In the genomic region with DNA sequence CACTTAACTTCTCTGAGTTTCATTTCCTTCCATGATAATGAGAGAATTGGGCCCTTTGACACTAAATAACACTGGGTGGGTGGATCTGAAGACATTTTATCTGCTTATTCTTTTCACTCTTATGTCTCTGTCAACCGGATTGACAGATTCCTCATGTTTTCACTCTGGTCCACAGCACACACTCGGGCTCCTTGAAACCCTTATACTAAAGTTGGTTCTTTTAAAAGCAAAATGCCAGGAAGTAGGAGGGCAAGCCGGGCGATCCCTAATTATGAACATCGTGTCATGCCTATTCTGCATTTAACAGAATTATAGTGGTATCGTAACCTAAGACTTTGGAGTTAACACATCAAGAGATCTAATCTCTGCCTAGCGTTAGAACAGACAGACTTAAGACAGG, we compare ENCODE assay signal across 37 cellular contexts. TPM values are rescaled to one million over a fixed set of nuclear protein-coding genes. Genes with fewer than 3 reads are reported as not detected.
A peak's percentile ranks its signal among the peaks of the same experiment; 100 is the strongest.
DNase-seq lines count a peak whose midpoint lies in the region; ATAC-seq and TF ChIP-seq lines count a peak whose summit lies in the region.
"Had no signal": no experiment of that assay in that cellular context is flagged by ENCODE, and none has a peak within 500 bp of the region (broad histone marks: within the 10 kb centered on the region; RNA-seq: fewer than 3 reads in every experiment).

No MANE protein-coding gene starts in this region.

- POLR2A ChIA-PET in OCI-LY7 (lab: Charles Lee), result no interaction called here
- POLR2A ChIA-PET in naive thymus-derived CD4-positive, alpha-beta T cell (lab: Charles Lee), result interaction anchor here (0.6 to 1.0 kb wide), 3 partner anchors 12 to 118 kb away, joined by 3 to 5 read pairs (median 5); no protein-coding TSS in a partner anchor

- H3K4me3 ChIP-seq in OCI-LY7 (ENCODE audit: low read depth, low read length, poor library complexity, severe bottlenecking) (no peak overlapping the region), upper lobe of right lung (no peak overlapping the region)
- H3K4me3 ChIP-seq in naive thymus-derived CD4-positive, alpha-beta T cell (ENCODE audit: low read length), result no peak overlapping the region
- H3K4me3 ChIP-seq: coronary artery, GM23338, right atrium auricular region, smooth muscle cell, stomach had no signal

- peak overlapping the region; percentile 13 for H3K27ac Mint-ChIP-seq in activated naive CD8-positive, alpha-beta T cell treated with anti-CD3 and anti-CD28 coated beads for 36 hours
- H3K27ac Mint-ChIP-seq in activated naive CD8-positive, alpha-beta T cell treated with anti-CD3 and anti-CD28 coated beads, Interleukin-2, amount 50 U/mL, for 24 hours, result no peak overlapping the region
- H3K27ac Mint-ChIP-seq in naive thymus-derived CD4-positive, alpha-beta T cell, result no peak overlapping the region
- H3K27ac Mint-ChIP-seq in activated T-helper 17 cell treated with anti-CD3 and anti-CD28 coated beads, Interleukin-2, amount 50 U/mL, for 72 hours, result no peak overlapping the region
- H3K27ac Mint-ChIP-seq: activated naive CD8-positive, alpha-beta T cell; activated T-helper 1 cell treated with anti-CD3 and anti-CD28 coated beads, Interleukin-12 subunit alpha, Interleukin-12 subunit beta, Interleukin-2, Interleukin-4 antibody, amounts not matched to agents 30 ng/mL and 10 ng/mL and 1 ng/mL, durations not matched to agents 14 hours and 24 hours and 36 hours; GM23338; nephron progenitor cell had no signal

- peak overlapping the region; percentile 46 for H3K27ac ChIP-seq in OCI-LY7 (ENCODE audit: low read depth, low read length, poor library complexity, severe bottlenecking)
- peak overlapping the region; percentile 14 for H3K27ac ChIP-seq in naive thymus-derived CD4-positive, alpha-beta T cell (ENCODE audit: low read depth, low read length)
- H3K27ac ChIP-seq in upper lobe of right lung, result peak overlapping the region; percentile 6
- H3K27ac ChIP-seq: VCaP had no signal

- H3K4me2 ChIP-seq in OCI-LY7 (ENCODE audit: low read length), result no peak overlapping the region
- H3K4me2 ChIP-seq: smooth muscle cell had no signal

- BruUV-seq in OCI-LY7 (replicated peaks; lab: Mats Ljungman, UMichigan), result no TSS peak

- DNase-seq in activated naive CD8-positive, alpha-beta T cell treated with anti-CD3 and anti-CD28 coated beads for 36 hours, result no peak
- DNase-seq in activated naive CD8-positive, alpha-beta T cell treated with anti-CD3 and anti-CD28 coated beads, Interleukin-2, amount 50 U/mL, for 24 hours, result no peak
- DNase-seq in OCI-LY7 (ENCODE audit: low spot score) (no peak), upper lobe of right lung (no peak), D341Med (ENCODE audit: low spot score) (no peak)
- DNase-seq in naive thymus-derived CD4-positive, alpha-beta T cell, result no peak
- DNase-seq: activated CD4-positive, alpha-beta T cell treated with anti-CD3 and anti-CD28 coated beads for 48 hours; activated CD8-positive, alpha-beta memory T cell treated with anti-CD3 and anti-CD28 coated beads, Interleukin-2, amount 50 U/mL, for 4 hours; aorta; C1 segment of cervical spinal cord; DMS79; effector memory CD4-positive, alpha-beta T cell; erythroblast; immature natural killer cell; left colon; mammary epithelial cell; NCI-H1436 treated with DMSO at 0.1 percent for 48 hours; NCI-H2081 treated with DMSO at 0.1 percent for 48 hours; NCI-H2227 treated with DMSO at 0.1 percent for 48 hours; NCI-H526; nephron progenitor cell; NK-92 treated with Interleukin-12 subunit alpha and Interleukin-12 subunit beta, amount 100 ng/mL, for 24 hours; Right ventricle myocardium superior; stimulated activated CD4-positive, alpha-beta T cell treated with anti-CD3 and anti-CD28 coated beads, Interleukin-1b, Interleukin-23, amount 100 ng/mL, for 48 hours; stomach; T-helper 9 cell had no signal

- H3K9me3 ChIP-seq in OCI-LY7 (ENCODE audit: low read length) (no peaks in the 10 kb centered on the region), upper lobe of right lung (no peaks in the 10 kb centered on the region)
- H3K9me3 ChIP-seq in naive thymus-derived CD4-positive, alpha-beta T cell (ENCODE audit: control insufficient read depth in 2 of 3, low read length in 3 of 3), result no peaks in the 10 kb centered on the region
- H3K9me3 ChIP-seq: Caco-2, right atrium auricular region, stomach had no signal

- H3K36me3 ChIP-seq in OCI-LY7 (ENCODE audit: insufficient read depth, low read length), result peaks cover 56% of the 10 kb centered on the region
- H3K36me3 ChIP-seq in naive thymus-derived CD4-positive, alpha-beta T cell (ENCODE audit: control insufficient read depth in 2 of 3, insufficient read depth in 3 of 3, low read length in 3 of 3), result peaks cover 0 to 6% (median 3%) of the 10 kb centered on the region in 3 experiments
- H3K36me3 ChIP-seq in upper lobe of right lung, result peaks cover 5% of the 10 kb centered on the region
- H3K36me3 ChIP-seq: right atrium auricular region had no signal

- intact Hi-C loops in OCI-LY7 (cut with micrococcal nuclease; ENCODE audit: unreplicated experiment) (no loop called here), upper lobe of right lung (cut with DNase I) (no loop called here)
- intact Hi-C loops in naive thymus-derived CD4-positive, alpha-beta T cell (cut with micrococcal nuclease), result no loop called here

- no peak overlapping the region for H2AFZ ChIP-seq in OCI-LY7 (ENCODE audit: low read length)
- H2AFZ ChIP-seq: GM23338 had no signal

- H3K9me2 ChIP-seq in OCI-LY7 (ENCODE audit: insufficient read depth, low read length), result no peaks in the 10 kb centered on the region

- H3K27me3 Mint-ChIP-seq in activated naive CD8-positive, alpha-beta T cell treated with anti-CD3 and anti-CD28 coated beads for 36 hours, result no peaks in the 10 kb centered on the region
- H3K27me3 Mint-ChIP-seq in activated naive CD8-positive, alpha-beta T cell treated with anti-CD3 and anti-CD28 coated beads, Interleukin-2, amount 50 U/mL, for 24 hours, result no peaks in the 10 kb centered on the region
- H3K27me3 Mint-ChIP-seq in naive thymus-derived CD4-positive, alpha-beta T cell, result no peaks in the 10 kb centered on the region
- no peaks in the 10 kb centered on the region for H3K27me3 Mint-ChIP-seq in activated T-helper 17 cell treated with anti-CD3 and anti-CD28 coated beads, Interleukin-2, amount 50 U/mL, for 72 hours
- H3K27me3 Mint-ChIP-seq: activated naive CD8-positive, alpha-beta T cell; IgD-negative memory B cell had no signal

- CTCF ChIA-PET in OCI-LY7 (lab: Charles Lee; ENCODE audit: unreplicated experiment), result no interaction called here
- CTCF ChIA-PET in naive thymus-derived CD4-positive, alpha-beta T cell (lab: Charles Lee), result no interaction called here

- H3K4me1 ChIP-seq in OCI-LY7 (ENCODE audit: insufficient read depth, low read length, poor library complexity, severe bottlenecking), result peaks cover 37% of the 10 kb centered on the region
- H3K4me1 ChIP-seq in naive thymus-derived CD4-positive, alpha-beta T cell (ENCODE audit: control insufficient read depth in 2 of 2, insufficient read depth in 2 of 2, low read length in 2 of 2), result peaks cover 0 to 28% of the 10 kb centered on the region in 2 donors
- peaks cover 19% of the 10 kb centered on the region for H3K4me1 ChIP-seq in upper lobe of right lung

- H3K4me3 Mint-ChIP-seq in activated naive CD8-positive, alpha-beta T cell treated with anti-CD3 and anti-CD28 coated beads for 36 hours, result no peak overlapping the region
- no peak overlapping the region for H3K4me3 Mint-ChIP-seq in activated naive CD8-positive, alpha-beta T cell treated with anti-CD3 and anti-CD28 coated beads, Interleukin-2, amount 50 U/mL, for 24 hours
- peak overlapping the region in 1 of 10 donors; percentile 5 for H3K4me3 Mint-ChIP-seq in naive thymus-derived CD4-positive, alpha-beta T cell
- no peak overlapping the region for H3K4me3 Mint-ChIP-seq in activated T-helper 17 cell treated with anti-CD3 and anti-CD28 coated beads, Interleukin-2, amount 50 U/mL, for 72 hours
- H3K4me3 Mint-ChIP-seq: activated naive CD8-positive, alpha-beta T cell; activated T-helper 1 cell treated with anti-CD3 and anti-CD28 coated beads, Interleukin-12 subunit alpha, Interleukin-12 subunit beta, Interleukin-2, Interleukin-4 antibody, amounts not matched to agents 30 ng/mL and 10 ng/mL and 1 ng/mL, durations not matched to agents 14 hours and 24 hours and 36 hours; GM23338; IgD-negative memory B cell; immature natural killer cell; nephron progenitor cell had no signal

- no peaks in the 10 kb centered on the region for H3K27me3 ChIP-seq in naive thymus-derived CD4-positive, alpha-beta T cell (ENCODE audit: control insufficient read depth in 2 of 2, insufficient read depth in 2 of 2, low read length in 2 of 2)
- no peaks in the 10 kb centered on the region for H3K27me3 ChIP-seq in upper lobe of right lung
- H3K27me3 ChIP-seq: right atrium auricular region, stomach had no signal

- TF ChIP-seq CTCF in OCI-LY7 (conservative IDR thresholded peaks at IDR 0.05; ENCODE audit: low read length) (no peak), upper lobe of right lung (IDR thresholded peaks at IDR 0.05) (no peak)

- H3K9me3 Mint-ChIP-seq in activated naive CD8-positive, alpha-beta T cell treated with anti-CD3 and anti-CD28 coated beads for 36 hours, result no peaks in the 10 kb centered on the region
- H3K9me3 Mint-ChIP-seq in activated naive CD8-positive, alpha-beta T cell treated with anti-CD3 and anti-CD28 coated beads, Interleukin-2, amount 50 U/mL, for 24 hours, result no peaks in the 10 kb centered on the region
- peaks cover 0 to 2% (median 0%) of the 10 kb centered on the region in 11 donors for H3K9me3 Mint-ChIP-seq in naive thymus-derived CD4-positive, alpha-beta T cell
- no peaks in the 10 kb centered on the region for H3K9me3 Mint-ChIP-seq in activated T-helper 17 cell treated with anti-CD3 and anti-CD28 coated beads, Interleukin-2, amount 50 U/mL, for 72 hours
- H3K9me3 Mint-ChIP-seq: activated T-helper 1 cell treated with anti-CD3 and anti-CD28 coated beads, Interleukin-12 subunit alpha, Interleukin-12 subunit beta, Interleukin-2, Interleukin-4 antibody, amounts not matched to agents 30 ng/mL and 10 ng/mL and 1 ng/mL, durations not matched to agents 14 hours and 24 hours and 36 hours; GM23338; IgD-negative memory B cell; immature natural killer cell; nephron progenitor cell had no signal

- peaks cover 59% of the 10 kb centered on the region for H3K79me2 ChIP-seq in OCI-LY7 (ENCODE audit: insufficient read depth, low read depth, low read length)

- peaks cover 8% of the 10 kb centered on the region for H3K4me1 Mint-ChIP-seq in activated naive CD8-positive, alpha-beta T cell treated with anti-CD3 and anti-CD28 coated beads for 36 hours
- H3K4me1 Mint-ChIP-seq in activated naive CD8-positive, alpha-beta T cell treated with anti-CD3 and anti-CD28 coated beads, Interleukin-2, amount 50 U/mL, for 24 hours, result peaks cover 7% of the 10 kb centered on the region
- H3K4me1 Mint-ChIP-seq in naive thymus-derived CD4-positive, alpha-beta T cell, result peaks cover 0 to 17% (median 13%) of the 10 kb centered on the region in 7 donors
- no peaks in the 10 kb centered on the region for H3K4me1 Mint-ChIP-seq in activated T-helper 17 cell treated with anti-CD3 and anti-CD28 coated beads, Interleukin-2, amount 50 U/mL, for 72 hours
- H3K4me1 Mint-ChIP-seq: GM23338, nephron progenitor cell had no signal

- no peaks in the 10 kb centered on the region for H4K20me1 ChIP-seq in OCI-LY7 (ENCODE audit: insufficient read depth, low read length)

- H3K36me3 Mint-ChIP-seq in activated naive CD8-positive, alpha-beta T cell treated with anti-CD3 and anti-CD28 coated beads for 36 hours, result peaks cover 20% of the 10 kb centered on the region
- H3K36me3 Mint-ChIP-seq in activated naive CD8-positive, alpha-beta T cell treated with anti-CD3 and anti-CD28 coated beads, Interleukin-2, amount 50 U/mL, for 24 hours (ENCODE audit: low read depth), result peaks cover 12% of the 10 kb centered on the region
- H3K36me3 Mint-ChIP-seq in naive thymus-derived CD4-positive, alpha-beta T cell, result peaks cover 0 to 9% (median 8%) of the 10 kb centered on the region in 5 donors
- H3K36me3 Mint-ChIP-seq in activated T-helper 17 cell treated with anti-CD3 and anti-CD28 coated beads, Interleukin-2, amount 50 U/mL, for 72 hours (ENCODE audit: low read depth), result peaks cover 32% of the 10 kb centered on the region

- ATAC-seq in activated naive CD8-positive, alpha-beta T cell treated with anti-CD3 and anti-CD28 coated beads, Interleukin-2, amount 50 U/mL, for 24 hours, result no peak
- ATAC-seq in naive thymus-derived CD4-positive, alpha-beta T cell, result no peak
- ATAC-seq in upper lobe of right lung, result no peak
- no peak for ATAC-seq in activated T-helper 17 cell treated with anti-CD3 and anti-CD28 coated beads, Interleukin-2, amount 50 U/mL, for 72 hours (replicated peaks)
- ATAC-seq: left colon, Panc1 had no signal

RNA-seq across cellular contexts. Expression of gene CREBRF, which starts 28.2 kb away (rescaled TPM):
- total RNA-seq in activated naive CD8-positive, alpha-beta T cell treated with anti-CD3 and anti-CD28 coated beads for 36 hours, result 1 to 10 TPM; 8.6 to 8.8 TPM
- 12.5 and 17.4 TPM in 2 replicates for total RNA-seq in OCI-LY7 (2014; rRNA removed; shearing (Covaris generic))
- total RNA-seq in OCI-LY7 (2022) (12.1 and 14.5 TPM in 2 replicates), upper lobe of right lung (47.4 TPM)
- total RNA-seq in naive thymus-derived CD4-positive, alpha-beta T cell, result 100 to 1,000 TPM in 4 of 5 experiments, 10 to 100 TPM in 1; 18.9 to 105 (median 102) TPM
- 10 to 100 TPM; 61.7 to 67.5 TPM for polyA plus RNA-seq in naive thymus-derived CD4-positive, alpha-beta T cell
- total RNA-seq in activated T-helper 17 cell treated with anti-CD3 and anti-CD28 coated beads, Interleukin-2, amount 50 U/mL, for 72 hours, result 10 to 100 TPM; 10.5 to 29.5 TPM

RNA-seq across cellular contexts. Expression of gene ATP6V0E1, which starts 44.3 kb away (rescaled TPM):
- total RNA-seq in activated naive CD8-positive, alpha-beta T cell treated with anti-CD3 and anti-CD28 coated beads for 36 hours, result 100 to 1,000 TPM; 118 to 121 TPM
- 26.9 and 39.9 TPM in 2 replicates for total RNA-seq in OCI-LY7 (2014; rRNA removed; shearing (Covaris generic))
- total RNA-seq in OCI-LY7 (2022), result 41.9 and 59.4 TPM in 2 replicates
- 100 to 1,000 TPM in 4 of 5 experiments, 10 to 100 TPM in 1; 61.8 to 170 (median 119) TPM for total RNA-seq in naive thymus-derived CD4-positive, alpha-beta T cell
- polyA plus RNA-seq in naive thymus-derived CD4-positive, alpha-beta T cell, result 100 to 1,000 TPM; 415 to 455 TPM
- total RNA-seq in upper lobe of right lung, result 326 TPM
- total RNA-seq in activated T-helper 17 cell treated with anti-CD3 and anti-CD28 coated beads, Interleukin-2, amount 50 U/mL, for 72 hours, result 100 to 1,000 TPM; 123 to 163 TPM
